10 cellular contexts compared by ENCODE assay signal in the genomic region with DNA sequence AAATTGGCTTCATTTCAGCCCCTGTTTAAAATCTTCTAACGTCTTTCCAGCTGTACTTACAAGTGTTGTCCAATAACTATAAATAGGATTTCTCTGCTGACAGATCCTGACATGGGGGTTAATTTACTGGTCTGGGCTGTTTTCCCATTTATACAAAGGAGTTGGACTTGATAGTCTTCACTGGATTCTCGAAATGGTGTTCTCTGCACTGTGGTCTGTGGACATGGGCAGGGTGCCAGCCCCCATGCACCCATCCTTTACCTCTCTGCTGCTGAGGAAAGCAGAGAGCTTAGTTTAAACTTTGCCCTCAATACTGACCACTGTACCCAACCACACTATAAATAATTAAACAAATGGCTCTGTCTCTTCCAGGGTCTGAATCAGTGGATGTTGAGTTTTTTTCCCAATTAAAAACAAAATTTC. TPM values are rescaled to one million over a fixed set of nuclear protein-coding genes. Genes with fewer than 3 reads are reported as not detected.
DNase-seq lines count a peak whose midpoint lies in the region; ATAC-seq and TF ChIP-seq lines count a peak whose summit lies in the region.
"Had no signal": no experiment of that assay in that cellular context is flagged by ENCODE, and none has a peak within 500 bp of the region (broad histone marks: within the 10 kb centered on the region; RNA-seq: fewer than 3 reads in every experiment).

No MANE protein-coding gene starts in this region.

- DNase-seq in Right ventricle myocardium superior (no peak), cardiac septum (ENCODE audit: low spot score) (no peak), left ventricle myocardium superior (peak; percentile 46), erythroblast (lab: John Stamatoyannopoulos, UW) (no peak)
- no peak for DNase-seq in stimulated activated naive CD4-positive, alpha-beta T cell (lab: John Stamatoyannopoulos, UW)
- DNase-seq: activated CD4-positive, alpha-beta T cell treated with anti-CD3 and anti-CD28 coated beads for 1 hour; HFFc6; hippocampal formation; KBM-7 had no signal

- ATAC-seq in Right ventricle myocardium superior (ENCODE audit: poor library complexity) (peak; percentile 63), left ventricle myocardium superior (peak; percentile 57), HG02870 (IDR thresholded peaks at IDR 0.05; ENCODE audit: unreplicated experiment) (no peak)

- TF ChIP-seq POLR2A in erythroblast (IDR thresholded peaks at IDR 0.05; ENCODE audit: low read length): no peak

- intact Hi-C loops in Right ventricle myocardium superior (cut with DNase I): no loop called here
- intact Hi-C loops in cardiac septum (cut with DNase I): no loop called here
- intact Hi-C loops in left ventricle myocardium superior (cut with micrococcal nuclease): no loop called here

RNA-seq across cellular contexts. Expression of gene DIO1, which starts 5.2 kb away (rescaled TPM):
- total RNA-seq in Right ventricle myocardium superior (not detected), cardiac septum (not detected), left ventricle myocardium superior (not detected)
- total RNA-seq: HFFc6 had no signal

RNA-seq across cellular contexts. Expression of gene YIPF1, which starts 9.6 kb away (rescaled TPM):
- 13.6 TPM for total RNA-seq in Right ventricle myocardium superior
- total RNA-seq in cardiac septum: 13.4 TPM
- 12.5 TPM for total RNA-seq in left ventricle myocardium superior

RNA-seq across cellular contexts. Expression of gene IFT25, which starts 46.3 kb away (rescaled TPM):
- total RNA-seq in Right ventricle myocardium superior: 9.9 TPM
- total RNA-seq in cardiac septum: 11.1 TPM
- total RNA-seq in left ventricle myocardium superior: 8.8 TPM

RNA-seq across cellular contexts. Expression of gene LRRC42, which starts 46.9 kb away (rescaled TPM):
- total RNA-seq in Right ventricle myocardium superior: 12.0 TPM
- total RNA-seq in cardiac septum: 19.1 TPM
- 13.2 TPM for total RNA-seq in left ventricle myocardium superior
